1 cellular context compared by ENCODE assay signal in genomic region chr17:63454357-63454756, GRCh38. TPM values are rescaled to one million over a fixed set of nuclear protein-coding genes. Genes with fewer than 3 reads are reported as not detected.
"Had no signal": no experiment of that assay in that cellular context is flagged by ENCODE, and none has a peak within 500 bp of the region (broad histone marks: within the 10 kb centered on the region; RNA-seq: fewer than 3 reads in every experiment).

No MANE protein-coding gene starts in this region.

RNA-seq across cellular contexts. Expression of gene ACE, which starts 22.5 kb away (rescaled TPM):
- polyA plus RNA-seq: naive thymus-derived CD4-positive, alpha-beta T cell had no signal
